Comparison of ENCODE assay signal across 8 cellular contexts in genomic region chr2:149598014-149598395, GRCh38. TPM values are rescaled to one million over a fixed set of nuclear protein-coding genes. Genes with fewer than 3 reads are reported as not detected.
A peak's percentile ranks its signal among the peaks of the same experiment; 100 is the strongest.
DNase-seq lines count a peak whose midpoint lies in the region; ATAC-seq and TF ChIP-seq lines count a peak whose summit lies in the region.

No MANE protein-coding gene starts in this region.

- no peak overlapping the region for H3K4me3 Mint-ChIP-seq in neural crest cell

- H3K4me1 Mint-ChIP-seq in neural crest cell = peaks cover 19% of the 10 kb centered on the region

- BruUV-seq in mammary epithelial cell (replicated peaks; lab: Mats Ljungman, UMichigan) = no TSS peak

- in situ Hi-C loops in mammary epithelial cell (cut with MboI; ENCODE audit: low sequenced_read_pairs in 2 of 2) = loop anchor here (5.0 to 25.0 kb wide), 5 partner anchors 874 to 1647 kb away; no protein-coding TSS in a partner anchor

- no peaks in the 10 kb centered on the region for H3K27me3 Mint-ChIP-seq in neural crest cell (ENCODE audit: low read depth)

- peak; percentile 38 for DNase-seq in EH (ENCODE audit: low read depth)
- no peak for DNase-seq in mammary epithelial cell
- DNase-seq in neural crest cell (ENCODE audit: low read depth, low spot score) = no peak
- DNase-seq in mesenteric fat pad (ENCODE audit: low spot score) = no peak
- DNase-seq in dermis blood vessel endothelial cell = no peak
- DNase-seq in NCI-H2081 treated with DMSO at 0.1 percent for 48 hours (lab: John Stamatoyannopoulos, UW) = no peak
- DNase-seq in NCI-H2196 (lab: John Stamatoyannopoulos, UW; ENCODE audit: unreplicated experiment) = no peak

- peak overlapping the region; percentile 47 for H3K27ac ChIP-seq in mammary epithelial cell (ENCODE audit: insufficient read depth, low read depth, low read length)

- H3K4me1 ChIP-seq in mammary epithelial cell (ENCODE audit: insufficient read depth, low read length) = peaks cover 18% of the 10 kb centered on the region

- ATAC-seq in HG03064 (IDR thresholded peaks at IDR 0.05; ENCODE audit: low read depth, unreplicated experiment) = peak; percentile 15

- no peaks in the 10 kb centered on the region for H3K79me2 ChIP-seq in mammary epithelial cell (ENCODE audit: insufficient read depth, low read length)

- intact Hi-C loops in mammary epithelial cell (cut with micrococcal nuclease) = loop anchor here (10.0 kb wide), 3 partner anchors 1317 to 1837 kb away; no protein-coding TSS in a partner anchor

- peaks cover 14% of the 10 kb centered on the region for H3K9me3 Mint-ChIP-seq in neural crest cell

- H3K27me3 ChIP-seq in mammary epithelial cell (ENCODE audit: insufficient read depth, low read length) = no peaks in the 10 kb centered on the region

- H3K4me3 ChIP-seq in mammary epithelial cell (replicated peaks in 1 of 3; ENCODE audit: insufficient read depth in 1 of 3, low read depth in 2 of 3, low read length in 3 of 3) = peak overlapping the region in 2 of 3 experiments; percentile 18 to 28

- H3K4me2 ChIP-seq in mammary epithelial cell (ENCODE audit: insufficient read depth, low read depth, low read length) = peak overlapping the region; percentile 77

- peaks cover 16% of the 10 kb centered on the region for H3K36me3 Mint-ChIP-seq in neural crest cell (ENCODE audit: low read depth)

- peak overlapping the region; percentile 86 for H2AFZ ChIP-seq in mammary epithelial cell (ENCODE audit: low read depth, low read length)

- H4K20me1 ChIP-seq in mammary epithelial cell (ENCODE audit: insufficient read depth, low read length) = no peaks in the 10 kb centered on the region

- no peaks in the 10 kb centered on the region for H3K36me3 ChIP-seq in mammary epithelial cell (ENCODE audit: insufficient read depth, low read length)

- peak overlapping the region; percentile 62 for H3K9ac ChIP-seq in mammary epithelial cell (ENCODE audit: insufficient read depth, low read length)

- no peaks in the 10 kb centered on the region for H3K9me3 ChIP-seq in mammary epithelial cell (replicated peaks; ENCODE audit: insufficient read depth, low read length)

- dilution Hi-C loops in mammary epithelial cell (cut with HindIII; ENCODE audit: low sequenced_read_pairs) = no loop called here

- peak overlapping the region; percentile 15 for H3K27ac Mint-ChIP-seq in neural crest cell (ENCODE audit: unreplicated experiment)

- 14% methylated on average over 8 of the region's 9 CpGs for WGBS in mammary epithelial cell (ENCODE audit: low coverage, missing lambda C conversion rate)

- TF ChIP-seq CTCF in mammary epithelial cell (conservative IDR thresholded peaks at IDR 0.05 in 1 of 2, IDR thresholded peaks at IDR 0.05 in 1 of 2; ENCODE audit: extremely low read depth in 1 of 2, insufficient read depth in 1 of 2, low read depth in 1 of 2, low read length in 2 of 2) = no peak
- TF ChIP-seq CTCF in neural crest cell (conservative IDR thresholded peaks at IDR 0.05) = no peak

- CTCF ChIA-PET in mammary epithelial cell (lab: Charles Lee; ENCODE audit: low non-redundant PET) = no interaction called here

RNA-seq across cellular contexts. Expression of gene MMADHC, which starts 10.4 kb away (rescaled TPM):
- 100 to 1,000 TPM; 116 to 141 TPM for total RNA-seq in mammary epithelial cell
- 75.8 TPM for polyA plus RNA-seq in mammary epithelial cell
- 82.4 TPM for polyA minus RNA-seq in mammary epithelial cell
- 83.9 and 86.5 TPM in 2 replicates for total RNA-seq in neural crest cell
- total RNA-seq in mesenteric fat pad = 82.5 TPM
- total RNA-seq in dermis blood vessel endothelial cell = 184 and 204 TPM in 2 replicates
